Comparison of ENCODE assay signal across 27 cellular contexts in genomic region chr13:49532593-49532992, GRCh38. TPM values are rescaled to one million over a fixed set of nuclear protein-coding genes. Genes with fewer than 3 reads are reported as not detected.
DNase-seq lines count a peak whose midpoint lies in the region; ATAC-seq and TF ChIP-seq lines count a peak whose summit lies in the region.
"Had no signal": no experiment of that assay in that cellular context is flagged by ENCODE, and none has a peak within 500 bp of the region (broad histone marks: within the 10 kb centered on the region; RNA-seq: fewer than 3 reads in every experiment).

No MANE protein-coding gene starts in this region.

- H3K27ac ChIP-seq in DOHH2 (ENCODE audit: low read depth, low read length) = peak overlapping the region; percentile 49
- H3K27ac ChIP-seq in hepatocyte = no peak overlapping the region
- H3K27ac ChIP-seq: 22Rv1, epithelial cell of prostate, sigmoid colon, vagina had no signal

- no peak overlapping the region for H3K4me3 Mint-ChIP-seq in T-helper 1 cell treated with Interleukin-12 subunit alpha and Interleukin-12 subunit beta and Interleukin-4 antibody, amounts not matched to agents 30 μg/mL and 1 μg/mL, for 36 hours
- no peak overlapping the region for H3K4me3 Mint-ChIP-seq in activated T-helper 17 cell treated with anti-CD3 and anti-CD28 coated beads, Interleukin-2, amount 50 U/mL, for 72 hours
- H3K4me3 Mint-ChIP-seq in naive B cell = peak overlapping the region in 7 of 8 donors; percentile 23 to 77 (median 46)
- H3K4me3 Mint-ChIP-seq: activated CD8-positive, alpha-beta T cell treated with anti-CD3 and anti-CD28 coated beads, Interleukin-2, amount 10 ng/mL, durations not matched to agents 7 days and 5 days; CD8-positive, alpha-beta memory T cell; memory B cell had no signal

- H3K79me2 ChIP-seq in DOHH2 (ENCODE audit: control insufficient read depth, low read length) (peaks cover 3% of the 10 kb centered on the region; the same call in 1 of the 2 replicates), hepatocyte (no peaks in the 10 kb centered on the region)

- ATAC-seq in activated T-helper 17 cell treated with anti-CD3 and anti-CD28 coated beads, Interleukin-2, amount 50 U/mL, for 72 hours (replicated peaks) = no peak
- ATAC-seq in naive B cell (ENCODE audit: low read depth in 2 of 2) (no peak), HG02973 (IDR thresholded peaks at IDR 0.05; ENCODE audit: unreplicated experiment) (no peak), HG03521 (IDR thresholded peaks at IDR 0.05; ENCODE audit: unreplicated experiment) (no peak)
- ATAC-seq: activated CD8-positive, alpha-beta T cell treated with anti-CD3 and anti-CD28 coated beads, Interleukin-2, amount 10 ng/mL, durations not matched to agents 7 days and 5 days; stimulated activated naive CD8-positive, alpha-beta T cell treated with anti-CD3 and anti-CD28 coated beads, Interleukin-15, Interleukin-2, amounts not matched to agents 100 U/mL and 50 U/mL, for 24 hours had no signal

- H3K4me1 Mint-ChIP-seq in T-helper 1 cell treated with Interleukin-12 subunit alpha and Interleukin-12 subunit beta and Interleukin-4 antibody, amounts not matched to agents 30 μg/mL and 1 μg/mL, for 36 hours (ENCODE audit: low read depth) = peaks cover 16% of the 10 kb centered on the region
- H3K4me1 Mint-ChIP-seq in activated T-helper 17 cell treated with anti-CD3 and anti-CD28 coated beads, Interleukin-2, amount 50 U/mL, for 72 hours = no peaks in the 10 kb centered on the region
- H3K4me1 Mint-ChIP-seq in naive B cell = peaks cover 48 to 59% (median 49%) of the 10 kb centered on the region in 3 donors

- no peak for DNase-seq in T-helper 1 cell
- DNase-seq in naive B cell = no peak
- DNase-seq in hepatocyte (ENCODE audit: low spot score) = no peak
- DNase-seq: activated CD4-positive, alpha-beta T cell treated with anti-CD3 and anti-CD28 coated beads for 1 hour; activated CD8-positive, alpha-beta T cell treated with anti-CD3 and anti-CD28 coated beads, Interleukin-2, amount 10 ng/mL, durations not matched to agents 7 days and 5 days; activated T-cell treated with anti-CD3 and anti-CD28 coated beads for 4 hours; CD8-positive, alpha-beta memory T cell; effector CD8-positive, alpha-beta T cell; H7; left cardiac atrium; MM.1S; NCI-H1436; NCI-H2107; NCI-H774; RPMI8226; sigmoid colon; stimulated activated CD4-positive, alpha-beta T cell treated with anti-CD3 and anti-CD28 coated beads, Interleukin-4, amount 100 ng/mL, for 4 hours; stimulated activated naive CD8-positive, alpha-beta T cell treated with anti-CD3 and anti-CD28 coated beads, Interleukin-15, Interleukin-2, amounts not matched to agents 100 U/mL and 50 U/mL, for 24 hours had no signal

- peaks cover 15% of the 10 kb centered on the region for H3F3A ChIP-seq in DOHH2 (ENCODE audit: control insufficient read depth, insufficient read depth)

- peaks cover 60% of the 10 kb centered on the region for H3K36me3 ChIP-seq in DOHH2 (ENCODE audit: control insufficient read depth, low read length)
- no peaks in the 10 kb centered on the region for H3K36me3 ChIP-seq in hepatocyte (replicated peaks; ENCODE audit: insufficient read depth, low read depth)

- H3K27ac Mint-ChIP-seq in T-helper 1 cell treated with Interleukin-12 subunit alpha and Interleukin-12 subunit beta and Interleukin-4 antibody, amounts not matched to agents 30 μg/mL and 1 μg/mL, for 36 hours = peak overlapping the region; percentile 36
- peak overlapping the region; percentile 46 for H3K27ac Mint-ChIP-seq in activated T-helper 17 cell treated with anti-CD3 and anti-CD28 coated beads, Interleukin-2, amount 50 U/mL, for 72 hours
- peak overlapping the region; percentile 16 to 70 (median 60) for H3K27ac Mint-ChIP-seq in naive B cell
- H3K27ac Mint-ChIP-seq: activated CD8-positive, alpha-beta T cell treated with anti-CD3 and anti-CD28 coated beads, Interleukin-2, amount 10 ng/mL, durations not matched to agents 7 days and 5 days had no signal

- H3K36me3 Mint-ChIP-seq in T-helper 1 cell treated with Interleukin-12 subunit alpha and Interleukin-12 subunit beta and Interleukin-4 antibody, amounts not matched to agents 30 μg/mL and 1 μg/mL, for 36 hours (ENCODE audit: low read depth) = peaks cover 48% of the 10 kb centered on the region
- H3K36me3 Mint-ChIP-seq in activated T-helper 17 cell treated with anti-CD3 and anti-CD28 coated beads, Interleukin-2, amount 50 U/mL, for 72 hours (ENCODE audit: low read depth) = peaks cover 61% of the 10 kb centered on the region
- H3K36me3 Mint-ChIP-seq in naive B cell = peaks cover 0 to 8% of the 10 kb centered on the region in 2 donors

- no peaks in the 10 kb centered on the region for H3K27me3 ChIP-seq in DOHH2 (ENCODE audit: control insufficient read depth, low read length)
- H3K27me3 ChIP-seq in hepatocyte = no peaks in the 10 kb centered on the region
- H3K27me3 ChIP-seq: sigmoid colon, vagina had no signal

- H2AFZ ChIP-seq in hepatocyte = no peak overlapping the region

- TF ChIP-seq CTCF in DOHH2 (IDR thresholded peaks at IDR 0.05; ENCODE audit: low read depth, low read length, poor library complexity, severe bottlenecking) = no peak
- TF ChIP-seq CTCF in hepatocyte (IDR thresholded peaks at IDR 0.05; ENCODE audit: poor library complexity) = no peak

- H3K9me3 ChIP-seq in DOHH2 (ENCODE audit: control insufficient read depth, insufficient read depth, low read length) = no peaks in the 10 kb centered on the region
- no peaks in the 10 kb centered on the region for H3K9me3 ChIP-seq in hepatocyte (ENCODE audit: low read depth)
- H3K9me3 ChIP-seq: sigmoid colon, vagina had no signal

- H3K4me1 ChIP-seq in DOHH2 (ENCODE audit: control insufficient read depth, low read length) (peaks cover 75% of the 10 kb centered on the region), hepatocyte (ENCODE audit: insufficient read depth) (no peaks in the 10 kb centered on the region)
- H3K4me1 ChIP-seq: vagina had no signal

- H3K9me3 Mint-ChIP-seq in T-helper 1 cell treated with Interleukin-12 subunit alpha and Interleukin-12 subunit beta and Interleukin-4 antibody, amounts not matched to agents 30 μg/mL and 1 μg/mL, for 36 hours = no peaks in the 10 kb centered on the region
- H3K9me3 Mint-ChIP-seq in activated T-helper 17 cell treated with anti-CD3 and anti-CD28 coated beads, Interleukin-2, amount 50 U/mL, for 72 hours = no peaks in the 10 kb centered on the region
- H3K9me3 Mint-ChIP-seq in naive B cell = no peaks in the 10 kb centered on the region
- H3K9me3 Mint-ChIP-seq: CD8-positive, alpha-beta memory T cell; memory B cell had no signal

- H3K4me2 ChIP-seq in DOHH2 (ENCODE audit: low read length) (peak overlapping the region; percentile 61), hepatocyte (no peak overlapping the region)

- H3K4me3 ChIP-seq in DOHH2 (ENCODE audit: low read length) (peak overlapping the region; percentile 44), hepatocyte (no peak overlapping the region)
- H3K4me3 ChIP-seq: sigmoid colon, vagina had no signal

- H3K9me2 ChIP-seq in DOHH2 (replicated peaks; ENCODE audit: control insufficient read depth, low read length) = no peaks in the 10 kb centered on the region
- no peaks in the 10 kb centered on the region for H3K9me2 ChIP-seq in hepatocyte (replicated peaks; ENCODE audit: insufficient read depth)

- WGBS in hepatocyte (ENCODE audit: low lambda C conversion rate, missing lambda C conversion rate) = 88% methylated on average over 1 of the region's 1 CpG

- H4K20me1 ChIP-seq in DOHH2 (ENCODE audit: control insufficient read depth, insufficient read depth, low read depth, low read length) (no peaks in the 10 kb centered on the region), hepatocyte (ENCODE audit: insufficient read depth, poor library complexity, severe bottlenecking) (no peaks in the 10 kb centered on the region)

- no peaks in the 10 kb centered on the region for H3K27me3 Mint-ChIP-seq in T-helper 1 cell treated with Interleukin-12 subunit alpha and Interleukin-12 subunit beta and Interleukin-4 antibody, amounts not matched to agents 30 μg/mL and 1 μg/mL, for 36 hours (ENCODE audit: low read depth)
- H3K27me3 Mint-ChIP-seq in activated T-helper 17 cell treated with anti-CD3 and anti-CD28 coated beads, Interleukin-2, amount 50 U/mL, for 72 hours = no peaks in the 10 kb centered on the region
- no peaks in the 10 kb centered on the region for H3K27me3 Mint-ChIP-seq in naive B cell
- H3K27me3 Mint-ChIP-seq: CD8-positive, alpha-beta memory T cell; memory B cell had no signal

RNA-seq across cellular contexts. Expression of gene PHF11, which starts 36.8 kb away (rescaled TPM):
- 10 to 100 TPM; 64.5 to 94.8 TPM for total RNA-seq in activated T-helper 17 cell treated with anti-CD3 and anti-CD28 coated beads, Interleukin-2, amount 50 U/mL, for 72 hours
- 100 to 1,000 TPM in 2 of 6 donors, 10 to 100 TPM in 4; 84.6 to 101 (median 97.1) TPM for polyA plus RNA-seq in naive B cell (ENCODE audit: low read depth in 6 of 6)
- total RNA-seq in hepatocyte = 17.7 and 20.4 TPM in 2 replicates
- 14.4 and 17.9 TPM in 2 replicates for polyA plus RNA-seq in hepatocyte

RNA-seq across cellular contexts. Expression of gene RCBTB1, which starts 52.8 kb away (rescaled TPM):
- total RNA-seq in activated T-helper 17 cell treated with anti-CD3 and anti-CD28 coated beads, Interleukin-2, amount 50 U/mL, for 72 hours = 10 to 100 TPM; 16.0 to 16.6 TPM
- polyA plus RNA-seq in naive B cell (ENCODE audit: low read depth in 6 of 6) = 10 to 100 TPM; 13.4 to 26.5 (median 16.5) TPM
- total RNA-seq in hepatocyte = 24.3 and 25.1 TPM in 2 replicates
- polyA plus RNA-seq in hepatocyte = 10.5 and 14.6 TPM in 2 replicates

Comparison
In these comparisons a context has a peak if more than half of its experiments do, and no peak if none do; other contexts are left out.
1. H3K4me3 Mint-ChIP-seq: peak in naive B cell (7 of 8); none in T-helper 1 cell treated with Interleukin-12 subunit alpha and Interleukin-12 subunit beta and Interleukin-4 antibody, amounts not matched to agents 30 μg/mL and 1 μg/mL, for 36 hours (single experiment) and activated T-helper 17 cell treated with anti-CD3 and anti-CD28 coated beads, Interleukin-2, amount 50 U/mL, for 72 hours (single experiment).
2. Peak in every context shown above with its lines, with median percentiles within 50 percentile points of each other: H3K27ac Mint-ChIP-seq.